In the genomic region with DNA sequence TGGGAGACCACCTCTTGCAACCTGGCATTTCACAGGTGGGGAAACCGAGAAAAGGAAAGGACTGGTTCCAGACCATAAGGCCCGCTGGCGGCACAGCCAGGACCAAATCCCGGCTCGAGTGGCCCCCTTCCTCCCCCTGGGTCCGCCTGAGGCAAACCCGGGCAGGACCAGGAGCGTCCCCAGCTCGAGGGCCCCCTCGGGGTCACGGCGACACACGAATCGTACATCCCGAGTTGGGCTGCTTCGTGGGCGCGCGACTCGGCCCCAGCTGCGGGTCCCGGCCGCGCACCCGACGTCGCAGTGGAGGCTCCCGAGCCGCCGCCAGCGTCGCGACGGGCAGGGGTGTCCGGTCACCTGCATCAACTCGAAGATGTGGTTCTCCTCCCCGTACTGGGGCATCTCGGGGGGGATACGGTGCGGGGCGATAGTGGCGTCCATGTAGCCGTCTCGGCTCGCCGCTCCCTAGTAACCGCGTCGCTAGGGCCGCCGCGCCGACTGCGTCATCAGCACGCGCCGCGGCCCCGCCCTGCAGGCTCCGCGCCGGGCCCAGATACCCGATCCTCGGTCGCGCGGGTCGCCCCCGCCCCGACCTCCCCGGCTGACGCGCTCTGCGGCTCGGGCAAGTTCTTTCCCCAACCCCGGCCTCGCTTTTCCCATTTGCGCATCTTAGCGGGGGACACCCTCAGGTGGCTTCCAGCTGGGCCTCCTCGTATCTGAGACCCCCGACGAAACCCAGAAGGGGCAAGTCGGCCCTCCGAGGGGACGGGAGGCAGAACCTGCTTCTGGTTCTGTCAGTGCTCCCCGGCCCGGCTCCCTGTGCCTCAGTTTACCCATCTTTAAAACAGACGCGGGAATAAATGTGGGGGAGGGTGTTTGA, we compare ENCODE assay signal across 1 cellular context.
TF ChIP-seq lines count a peak whose summit lies in the region.

A gene with protein sequence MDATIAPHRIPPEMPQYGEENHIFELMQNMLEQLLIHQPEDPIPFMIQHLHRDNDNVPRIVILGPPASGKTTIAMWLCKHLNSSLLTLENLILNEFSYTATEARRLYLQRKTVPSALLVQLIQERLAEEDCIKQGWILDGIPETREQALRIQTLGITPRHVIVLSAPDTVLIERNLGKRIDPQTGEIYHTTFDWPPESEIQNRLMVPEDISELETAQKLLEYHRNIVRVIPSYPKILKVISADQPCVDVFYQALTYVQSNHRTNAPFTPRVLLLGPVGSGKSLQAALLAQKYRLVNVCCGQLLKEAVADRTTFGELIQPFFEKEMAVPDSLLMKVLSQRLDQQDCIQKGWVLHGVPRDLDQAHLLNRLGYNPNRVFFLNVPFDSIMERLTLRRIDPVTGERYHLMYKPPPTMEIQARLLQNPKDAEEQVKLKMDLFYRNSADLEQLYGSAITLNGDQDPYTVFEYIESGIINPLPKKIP (minus strand): TSS at position 467 of the 877 bp plus-strand sequence. CDS start 29 bp downstream, at position 438.

TF ChIP-seq in K562, 482 proteins besides CTCF, POLR2A, EP300 and RAD21 (continued from another document and continues in another):
- TF ChIP-seq ETS1 (conservative IDR thresholded peaks at IDR 0.05; ENCODE audit: control insufficient read depth, low read depth, low read length): peak; percentile 84; the same call in 1 of the 2 replicates
- TF ChIP-seq SOX6 (IDR thresholded peaks at IDR 0.05): 0 out of 2 replicates have a peak, but pooled peaks have one; percentile 17
- TF ChIP-seq HDAC2 (IDR thresholded peaks at IDR 0.05): peak; percentile 43; the same call in 1 of the 2 replicates
- TF ChIP-seq, protein P1, sequence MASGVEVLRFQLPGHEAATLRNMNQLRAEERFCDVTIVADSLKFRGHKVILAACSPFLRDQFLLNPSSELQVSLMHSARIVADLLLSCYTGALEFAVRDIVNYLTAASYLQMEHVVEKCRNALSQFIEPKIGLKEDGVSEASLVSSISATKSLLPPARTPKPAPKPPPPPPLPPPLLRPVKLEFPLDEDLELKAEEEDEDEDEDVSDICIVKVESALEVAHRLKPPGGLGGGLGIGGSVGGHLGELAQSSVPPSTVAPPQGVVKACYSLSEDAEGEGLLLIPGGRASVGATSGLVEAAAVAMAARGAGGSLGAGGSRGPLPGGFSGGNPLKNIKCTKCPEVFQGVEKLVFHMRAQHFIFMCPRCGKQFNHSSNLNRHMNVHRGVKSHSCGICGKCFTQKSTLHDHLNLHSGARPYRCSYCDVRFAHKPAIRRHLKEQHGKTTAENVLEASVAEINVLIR (CRISPR knock-in tag; IDR thresholded peaks at IDR 0.05): peak; percentile 96
- TF ChIP-seq ZNF518B (CRISPR knock-in tag; IDR thresholded peaks at IDR 0.05): no peak
- TF ChIP-seq TSC22D4 (tag; IDR thresholded peaks at IDR 0.05): no peak
- TF ChIP-seq, protein P2, sequence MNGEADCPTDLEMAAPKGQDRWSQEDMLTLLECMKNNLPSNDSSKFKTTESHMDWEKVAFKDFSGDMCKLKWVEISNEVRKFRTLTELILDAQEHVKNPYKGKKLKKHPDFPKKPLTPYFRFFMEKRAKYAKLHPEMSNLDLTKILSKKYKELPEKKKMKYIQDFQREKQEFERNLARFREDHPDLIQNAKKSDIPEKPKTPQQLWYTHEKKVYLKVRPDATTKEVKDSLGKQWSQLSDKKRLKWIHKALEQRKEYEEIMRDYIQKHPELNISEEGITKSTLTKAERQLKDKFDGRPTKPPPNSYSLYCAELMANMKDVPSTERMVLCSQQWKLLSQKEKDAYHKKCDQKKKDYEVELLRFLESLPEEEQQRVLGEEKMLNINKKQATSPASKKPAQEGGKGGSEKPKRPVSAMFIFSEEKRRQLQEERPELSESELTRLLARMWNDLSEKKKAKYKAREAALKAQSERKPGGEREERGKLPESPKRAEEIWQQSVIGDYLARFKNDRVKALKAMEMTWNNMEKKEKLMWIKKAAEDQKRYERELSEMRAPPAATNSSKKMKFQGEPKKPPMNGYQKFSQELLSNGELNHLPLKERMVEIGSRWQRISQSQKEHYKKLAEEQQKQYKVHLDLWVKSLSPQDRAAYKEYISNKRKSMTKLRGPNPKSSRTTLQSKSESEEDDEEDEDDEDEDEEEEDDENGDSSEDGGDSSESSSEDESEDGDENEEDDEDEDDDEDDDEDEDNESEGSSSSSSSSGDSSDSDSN (IDR thresholded peaks at IDR 0.05; ENCODE audit: borderline replicate concordance in 1 of 2, low read depth in 2 of 2, low read length in 2 of 2): no peak
- TF ChIP-seq ARID3A (IDR thresholded peaks at IDR 0.05; ENCODE audit: borderline replicate concordance, low read depth, low read length): no peak
- TF ChIP-seq RBM22 (IDR thresholded peaks at IDR 0.05; ENCODE audit: low read depth, low read length, poor library complexity, severe bottlenecking): peak; percentile 91
- TF ChIP-seq MAX (CRISPR knock-in tag; IDR thresholded peaks at IDR 0.05): peak; percentile 57; the same call in 1 of the 2 replicates
- TF ChIP-seq PHF20 (IDR thresholded peaks at IDR 0.05; ENCODE audit: partially characterized antibody): peak; percentile 87
- peak; percentile 74 for TF ChIP-seq SMAD4 (CRISPR knock-in tag; conservative IDR thresholded peaks at IDR 0.05)
- no peak for TF ChIP-seq TEAD4 (IDR thresholded peaks at IDR 0.05; ENCODE audit: low read length)
- no peak for TF ChIP-seq TEAD4 (CRISPR knock-in tag; IDR thresholded peaks at IDR 0.05; ENCODE audit: borderline replicate concordance)
- TF ChIP-seq CHD1 (IDR thresholded peaks at IDR 0.05; ENCODE audit: low read length): no peak
- TF ChIP-seq ZBED1 (IDR thresholded peaks at IDR 0.05): no peak
- no peak for TF ChIP-seq KAT2B (IDR thresholded peaks at IDR 0.05; ENCODE audit: low read depth, low read length)
- no peak for TF ChIP-seq CGGBP1 (CRISPR knock-in tag; IDR thresholded peaks at IDR 0.05)
- no peak for TF ChIP-seq RREB1 (CRISPR knock-in tag; IDR thresholded peaks at IDR 0.05)
- 0 out of 4 replicates have a peak, but pooled peaks of 1 of the 2 experiments have one; percentile 57 for TF ChIP-seq FOXA3 (CRISPR knock-in tag; conservative IDR thresholded peaks at IDR 0.05 in 1 of 2, IDR thresholded peaks at IDR 0.05 in 1 of 2)
- TF ChIP-seq, protein P3, sequence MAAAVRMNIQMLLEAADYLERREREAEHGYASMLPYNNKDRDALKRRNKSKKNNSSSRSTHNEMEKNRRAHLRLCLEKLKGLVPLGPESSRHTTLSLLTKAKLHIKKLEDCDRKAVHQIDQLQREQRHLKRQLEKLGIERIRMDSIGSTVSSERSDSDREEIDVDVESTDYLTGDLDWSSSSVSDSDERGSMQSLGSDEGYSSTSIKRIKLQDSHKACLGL (CRISPR knock-in tag; IDR thresholded peaks at IDR 0.05; ENCODE audit: borderline replicate concordance, poor library complexity, severe bottlenecking): no peak
- no peak for TF ChIP-seq TEAD2 (tag; IDR thresholded peaks at IDR 0.05)
- peak in 1 of 2 experiments; percentile 83; a peak in 2 of 4 replicates for TF ChIP-seq HDAC1 (IDR thresholded peaks at IDR 0.05)
- TF ChIP-seq PURB (CRISPR knock-in tag; IDR thresholded peaks at IDR 0.05; ENCODE audit: low read depth): no peak
- 0 out of 2 replicates have a peak, but pooled peaks have one; percentile 18 for TF ChIP-seq NR1H2 (CRISPR knock-in tag; IDR thresholded peaks at IDR 0.05)
- TF ChIP-seq SMARCE1 (IDR thresholded peaks at IDR 0.05): no peak
- no peak for TF ChIP-seq ARID1B (IDR thresholded peaks at IDR 0.05)
- TF ChIP-seq FOXJ2 (tag; IDR thresholded peaks at IDR 0.05): no peak; the same call in 1 of the 2 replicates
- no peak for TF ChIP-seq MAFG (tag; conservative IDR thresholded peaks at IDR 0.05)
- TF ChIP-seq, protein P4, sequence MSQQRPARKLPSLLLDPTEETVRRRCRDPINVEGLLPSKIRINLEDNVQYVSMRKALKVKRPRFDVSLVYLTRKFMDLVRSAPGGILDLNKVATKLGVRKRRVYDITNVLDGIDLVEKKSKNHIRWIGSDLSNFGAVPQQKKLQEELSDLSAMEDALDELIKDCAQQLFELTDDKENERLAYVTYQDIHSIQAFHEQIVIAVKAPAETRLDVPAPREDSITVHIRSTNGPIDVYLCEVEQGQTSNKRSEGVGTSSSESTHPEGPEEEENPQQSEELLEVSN (IDR thresholded peaks at IDR 0.05; ENCODE audit: borderline replicate concordance in 1 of 2, extremely low read depth in 1 of 2, insufficient read depth in 1 of 2, insufficient read length in 1 of 2, low read depth in 1 of 2, low read length in 1 of 2, poor library complexity in 1 of 2, severe bottlenecking in 1 of 2): no peak
- TF ChIP-seq XRCC4 (IDR thresholded peaks at IDR 0.05; ENCODE audit: extremely low read depth, insufficient read depth, insufficient read length): no peak
- no peak for TF ChIP-seq ZNF12 (CRISPR knock-in tag; IDR thresholded peaks at IDR 0.05)
- TF ChIP-seq GTF2F1 (IDR thresholded peaks at IDR 0.05; ENCODE audit: low read depth, low read length): no peak
